9 cellular contexts compared by ENCODE assay signal in the genomic region with DNA sequence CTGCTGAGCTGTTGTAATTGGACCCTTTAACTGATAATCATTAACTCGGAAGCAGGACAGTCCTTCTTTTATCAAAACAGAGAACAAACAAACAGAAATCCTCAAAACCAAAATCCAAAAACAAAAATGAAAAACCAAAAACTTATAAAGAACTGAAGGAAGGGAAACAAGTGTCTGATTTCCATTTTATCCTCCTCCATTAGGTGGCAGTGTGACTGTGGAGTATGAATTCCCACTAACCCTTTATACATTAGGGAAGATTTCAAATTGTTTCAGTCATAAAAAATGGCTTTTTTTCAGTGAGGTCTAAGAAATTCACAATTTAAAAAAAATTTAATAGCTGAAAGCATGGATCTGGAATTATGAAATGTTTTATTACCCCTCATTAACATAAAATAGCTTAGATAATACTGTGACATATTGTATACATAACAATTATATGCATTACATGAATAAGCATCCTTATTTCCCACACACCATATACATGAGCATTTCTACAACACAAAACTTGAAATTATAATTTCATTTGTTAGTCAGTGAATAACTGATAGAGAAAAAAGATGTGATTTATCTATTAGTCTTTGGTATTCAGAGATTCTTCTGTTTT.
DNase-seq lines count a peak whose midpoint lies in the region; ATAC-seq and TF ChIP-seq lines count a peak whose summit lies in the region.
"Had no signal": no experiment of that assay in that cellular context is flagged by ENCODE, and none has a peak within 500 bp of the region (broad histone marks: within the 10 kb centered on the region; RNA-seq: fewer than 3 reads in every experiment).

No MANE protein-coding gene starts in this region.

- TF ChIP-seq POLR2A in vagina (IDR thresholded peaks at IDR 0.05) (no peak), uterus (IDR thresholded peaks at IDR 0.05) (no peak)

- no peak for ATAC-seq in GM19455 (IDR thresholded peaks at IDR 0.05; ENCODE audit: unreplicated experiment)

- intact Hi-C loops in vagina (cut with DNase I): no loop called here
- intact Hi-C loops in uterus (cut with DNase I; ENCODE audit: low total_unique reads): no loop called here

- H3K9me3 ChIP-seq in vagina: no peaks in the 10 kb centered on the region
- no peaks in the 10 kb centered on the region for H3K9me3 ChIP-seq in uterus

- H3K27ac ChIP-seq in vagina (no peak overlapping the region), uterus (no peak overlapping the region)

- H3K27me3 ChIP-seq in vagina (no peaks in the 10 kb centered on the region), uterus (no peaks in the 10 kb centered on the region)

- H3K4me1 ChIP-seq in vagina (no peaks in the 10 kb centered on the region), uterus (no peaks in the 10 kb centered on the region)

- H3K36me3 ChIP-seq in vagina (no peaks in the 10 kb centered on the region), uterus (no peaks in the 10 kb centered on the region)

- H3K4me3 ChIP-seq in vagina (no peak overlapping the region), uterus (no peak overlapping the region)

- DNase-seq in COLO668 (lab: John Stamatoyannopoulos, UW; ENCODE audit: unreplicated experiment) (peak; percentile 31), GM20000 (ENCODE audit: low spot score) (peak; percentile 7), LoVo (ENCODE audit: low spot score) (peak; percentile 24), astrocyte of the hippocampus (ENCODE audit: low read depth, low spot score) (peak; percentile 62), myocyte (ENCODE audit: low read depth) (peak; percentile 28), vagina (ENCODE audit: extremely low spot score in 2 of 2) (no peak), uterus (no peak)
- DNase-seq: IMR-90 had no signal

- TF ChIP-seq CTCF in GM20000 (IDR thresholded peaks at IDR 0.05; ENCODE audit: extremely low read depth, missing control alignments): peak; percentile 13
- TF ChIP-seq CTCF in vagina (IDR thresholded peaks at IDR 0.05): no peak
- TF ChIP-seq CTCF in uterus (IDR thresholded peaks at IDR 0.05): no peak

Comparison
In these comparisons a context has a peak if more than half of its experiments do, and no peak if none do; other contexts are left out.
1. DNase-seq: peak in COLO668 (single experiment), GM20000 (single experiment), LoVo (single experiment), astrocyte of the hippocampus (single experiment) and myocyte (single experiment); none in vagina (0 of 2) and uterus (0 of 2).